Comparison of ENCODE assay signal across 8 cellular contexts in genomic region chr11:126355926-126356897, GRCh38. TPM values are rescaled to one million over a fixed set of nuclear protein-coding genes. Genes with fewer than 3 reads are reported as not detected.
DNase-seq lines count a peak whose midpoint lies in the region; ATAC-seq and TF ChIP-seq lines count a peak whose summit lies in the region.

No MANE protein-coding gene starts in this region.

- H3K36me3 ChIP-seq in HCT116 (ENCODE audit: control insufficient read depth in 1 of 2, insufficient read depth in 2 of 2, low read length in 2 of 2) (no peaks in the 10 kb centered on the region), OCI-LY1 (ENCODE audit: insufficient read depth, low read length) (no peaks in the 10 kb centered on the region), brain microvascular endothelial cell (replicated peaks) (no peaks in the 10 kb centered on the region)

- TF ChIP-seq CTCF in GM13976 (IDR thresholded peaks at IDR 0.05; ENCODE audit: borderline replicate concordance, control extremely low read depth, extremely low read depth, insufficient read depth, missing control alignments) (no peak), HCT116 (IDR thresholded peaks at IDR 0.05 in 2 of 3, conservative IDR thresholded peaks at IDR 0.05 in 1 of 3; ENCODE audit: borderline replicate concordance in 1 of 3, insufficient read depth in 1 of 3, low read depth in 2 of 3, low read length in 2 of 3) (no peak), OCI-LY1 (IDR thresholded peaks at IDR 0.05; ENCODE audit: low read length) (no peak), brain microvascular endothelial cell (IDR thresholded peaks at IDR 0.05; ENCODE audit: low read depth, low read length, missing control alignments) (no peak)

- H3K9me2 ChIP-seq in HCT116 (ENCODE audit: insufficient read depth) = no peaks in the 10 kb centered on the region
- H3K9me2 ChIP-seq in OCI-LY1 (ENCODE audit: low read depth, low read length) = no peaks in the 10 kb centered on the region

- no TSS peak for BruUV-seq in HCT116 (replicated peaks; lab: Mats Ljungman, UMichigan)

- intact Hi-C loops in HCT116 (cut with micrococcal nuclease) = loop anchor here (2.0 kb wide), 1 partner anchor 49 kb away; no protein-coding TSS in a partner anchor

- H3K4me3 ChIP-seq in HCT116 (replicated peaks in 1 of 2; ENCODE audit: low read depth in 1 of 2, low read length in 2 of 2) = peak overlapping the region; percentile 73 to 95
- peak overlapping the region; percentile 96 for H3K4me3 ChIP-seq in OCI-LY1 (ENCODE audit: low read depth, low read length, poor library complexity, severe bottlenecking)
- H3K4me3 ChIP-seq in brain microvascular endothelial cell (ENCODE audit: low read depth, low read length) = peak overlapping the region; percentile 85
- H3K4me3 ChIP-seq in iPS-18c (ENCODE audit: insufficient read depth, low read depth, low read length) = peak overlapping the region; percentile 91
- H3K4me3 ChIP-seq in skeletal muscle cell (ENCODE audit: low read depth, low read length) = peak overlapping the region; percentile 76

- H3F3A ChIP-seq in OCI-LY1 (ENCODE audit: insufficient read depth, low read length) = no peaks in the 10 kb centered on the region

- H3K9me3 ChIP-seq in HCT116 (ENCODE audit: control insufficient read depth in 1 of 2, insufficient read depth in 1 of 2, low read depth in 1 of 2, low read length in 2 of 2) (no peaks in the 10 kb centered on the region), OCI-LY1 (ENCODE audit: low read length) (no peaks in the 10 kb centered on the region), iPS-18c (ENCODE audit: control insufficient read depth, insufficient read depth, low read length) (no peaks in the 10 kb centered on the region)

- H4K20me1 ChIP-seq in HCT116 (ENCODE audit: insufficient read depth) (no peaks in the 10 kb centered on the region), OCI-LY1 (ENCODE audit: insufficient read depth, low read length) (no peaks in the 10 kb centered on the region)

- H3K4me1 ChIP-seq in HCT116 (ENCODE audit: control insufficient read depth in 1 of 2, insufficient read depth in 2 of 2, low read length in 2 of 2) (peaks cover 22 to 52% of the 10 kb centered on the region in 2 experiments), OCI-LY1 (ENCODE audit: insufficient read depth, low read length, severe bottlenecking) (peaks cover 26% of the 10 kb centered on the region)

- H3K9ac ChIP-seq in HCT116 (ENCODE audit: low read length) (peak overlapping the region; percentile 95), OCI-LY1 (ENCODE audit: low read length) (peak overlapping the region; percentile 36; the same call in 1 of the 2 replicates)

- ATAC-seq in HCT116 = peak; percentile 1

- POLR2A ChIA-PET in HCT116 (lab: Charles Lee) = no interaction called here

- TF ChIP-seq RAD21 in HCT116 (IDR thresholded peaks at IDR 0.05; ENCODE audit: low read depth) = no peak

- peak overlapping the region; percentile 58; the same call in 1 of the 2 replicates for H3K27ac ChIP-seq in HCT116 (ENCODE audit: low read depth, low read length)
- no peak overlapping the region for H3K27ac ChIP-seq in OCI-LY1 (ENCODE audit: low read depth, low read length, poor library complexity, severe bottlenecking)
- no peak overlapping the region for H3K27ac ChIP-seq in brain microvascular endothelial cell

- peak overlapping the region; percentile 87 for H3K4me2 ChIP-seq in HCT116 (ENCODE audit: low read length)
- H3K4me2 ChIP-seq in OCI-LY1 (ENCODE audit: low read length) = peak overlapping the region; percentile 98

- CTCF ChIA-PET in HCT116 (lab: Charles Lee) = interaction anchor here (0.6 kb wide), 1 partner anchor 407 kb away, joined by 4 read pairs; no protein-coding TSS in a partner anchor

- no peak for TF ChIP-seq POLR2A in HCT116 (IDR thresholded peaks at IDR 0.05; ENCODE audit: borderline replicate concordance, extremely low read depth, insufficient read depth, insufficient read length)

- H3K27me3 ChIP-seq in HCT116 (ENCODE audit: insufficient read depth, low read length) (no peaks in the 10 kb centered on the region), OCI-LY1 (ENCODE audit: insufficient read depth, low read length) (no peaks in the 10 kb centered on the region; the same call in 1 of the 2 replicates), brain microvascular endothelial cell (replicated peaks) (no peaks in the 10 kb centered on the region)

- in situ Hi-C loops in GM13976 (cut with MboI; ENCODE audit: low sequenced_read_pairs, unreplicated experiment) (no loop called here), brain microvascular endothelial cell (cut with HindIII; ENCODE audit: low pct_ligation_motif_present, low sequenced_read_pairs) (no loop called here), ACHN (cut with HindIII; ENCODE audit: low pct_ligation_motif_present, low pct_unique_long_range_greater_than_20kb, low sequenced_read_pairs) (no loop called here)

- DNase-seq in GM13976 (ENCODE audit: low spot score) = peak; percentile 57
- no peak for DNase-seq in HCT116 (ENCODE audit: low read depth, low spot score)
- no peak for DNase-seq in brain microvascular endothelial cell
- DNase-seq in skeletal muscle cell (ENCODE audit: low read depth) = no peak
- DNase-seq in ACHN = no peak
- no peak for DNase-seq in LoVo (ENCODE audit: low spot score)

- RAD21 ChIA-PET in HCT116 (lab: Charles Lee; ENCODE audit: low non-redundant PET in 1 of 2, low total read pairs in 2 of 2, uncharacterized antibody in 2 of 2, unreplicated experiment in 2 of 2) = no interaction called here

- H3K79me2 ChIP-seq in HCT116 (ENCODE audit: insufficient read depth, low read length) (peaks cover 19% of the 10 kb centered on the region; the same call in 1 of the 2 replicates), OCI-LY1 (ENCODE audit: insufficient read depth, low read length) (no peaks in the 10 kb centered on the region)

- H2AFZ ChIP-seq in HCT116 (ENCODE audit: low read depth, low read length, poor library complexity, severe bottlenecking) (no peak overlapping the region), OCI-LY1 (ENCODE audit: low read length) (no peak overlapping the region)

TF ChIP-seq in HCT116, 20 proteins besides CTCF, POLR2A, EP300 and RAD21 (continues in another document):
- TF ChIP-seq EGR1 (IDR thresholded peaks at IDR 0.05; ENCODE audit: low read depth) (no peak), YY1 (IDR thresholded peaks at IDR 0.05; ENCODE audit: extremely low read depth, insufficient replicate concordance, low read depth, low read length) (no peak), REST (IDR thresholded peaks at IDR 0.05; ENCODE audit: low read depth) (no peak), SIN3A (IDR thresholded peaks at IDR 0.05; ENCODE audit: low read depth) (no peak), TCF7L2 (IDR thresholded peaks at IDR 0.05; ENCODE audit: borderline replicate concordance, extremely low read depth, insufficient read depth, insufficient read length) (no peak), ELF1 (IDR thresholded peaks at IDR 0.05; ENCODE audit: borderline replicate concordance, low read depth) (no peak), MAX (IDR thresholded peaks at IDR 0.05) (no peak), SRF (IDR thresholded peaks at IDR 0.05; ENCODE audit: low read depth) (no peak), POLR2AphosphoS5 (IDR thresholded peaks at IDR 0.05; ENCODE audit: low read depth, low read length) (no peak), ZNF274 (IDR thresholded peaks at IDR 0.05; ENCODE audit: low read depth, low read length) (no peak), SP1 (IDR thresholded peaks at IDR 0.05; ENCODE audit: low read depth) (no peak), ZBTB33 (IDR thresholded peaks at IDR 0.05; ENCODE audit: extremely low read depth, insufficient replicate concordance, low read length) (no peak)

RNA-seq across cellular contexts. Expression of gene ST3GAL4, which starts 0.7 kb away (rescaled TPM):
- total RNA-seq in HCT116 (2021; ENCODE audit: unreplicated experiment) = 13.1 TPM
- polyA plus RNA-seq in HCT116 (2012) = 13.6 and 14.7 TPM in 2 replicates

RNA-seq across cellular contexts. Expression of gene DCPS, which starts 52.4 kb away (rescaled TPM):
- total RNA-seq in HCT116 (2021; ENCODE audit: unreplicated experiment) = 25.6 TPM
- polyA plus RNA-seq in HCT116 (2012) = 32.0 and 34.0 TPM in 2 replicates
